Comparison of ENCODE assay signal across 8 cellular contexts in genomic region chr22:22787805-22788459, GRCh38.
DNase-seq lines count a peak whose midpoint lies in the region; ATAC-seq lines count a peak whose summit lies in the region.

No MANE protein-coding gene starts in this region.

- DNase-seq in NCI-H1105 treated with DMSO at 0.1 percent for 48 hours (lab: John Stamatoyannopoulos, UW) (peak; percentile 19), NCI-H1105 (lab: John Stamatoyannopoulos, UW) (no peak), NCI-H146 treated with DMSO at 0.1 percent for 48 hours (lab: John Stamatoyannopoulos, UW; ENCODE audit: unreplicated experiment) (peak; percentile 26), myocyte (ENCODE audit: low read depth) (peak; percentile 45)
- peak; percentile 80 for DNase-seq in activated CD4-positive, alpha-beta T cell treated with anti-CD3 and anti-CD28 coated beads for 48 hours
- peak; percentile 56 for DNase-seq in effector CD4-positive, alpha-beta T cell
- DNase-seq in stimulated activated CD8-positive, alpha-beta memory T cell treated with anti-CD3 and anti-CD28 coated beads, Interleukin-7, amount 100 ng/mL, for 4 hours (ENCODE audit: low read depth in 2 of 2), result peak; percentile 27 to 40

- no peak for ATAC-seq in GM21367 (IDR thresholded peaks at IDR 0.05; ENCODE audit: unreplicated experiment)
